8 cellular contexts compared by ENCODE assay signal in genomic region chr6:166956444-166957086, GRCh38. TPM values are rescaled to one million over a fixed set of nuclear protein-coding genes. Genes with fewer than 3 reads are reported as not detected.
DNase-seq lines count a peak whose midpoint lies in the region; ATAC-seq, FAIRE-seq and TF ChIP-seq lines count a peak whose summit lies in the region.

TSS of gene RNASET2 (minus strand) at chr6:166956550. CDS start at chr6:166956182, 368 bp downstream.

- ATAC-seq in GM18907 (IDR thresholded peaks at IDR 0.05; ENCODE audit: unreplicated experiment), result peak; percentile 68
- peak; percentile 71 for ATAC-seq in HG03159 (IDR thresholded peaks at IDR 0.05; ENCODE audit: unreplicated experiment)
- peak; percentile 85 to 89 for ATAC-seq in activated CD4-positive, CD25-positive, alpha-beta regulatory T cell treated with anti-CD3 and anti-CD28 coated beads, Interleukin-2, amount 50 U/mL, for 24 hours
- ATAC-seq in central memory CD8-positive, alpha-beta T cell (replicated peaks; ENCODE audit: extremely low read depth, poor library complexity, severe bottlenecking), result peak; percentile 82

- peak within 1 kb of the TSS; percentile 91 for H3K4me3 Mint-ChIP-seq in central memory CD8-positive, alpha-beta T cell

- peak within 1 kb of the TSS; percentile 68 for H3K9ac ChIP-seq in keratinocyte (ENCODE audit: control insufficient read depth, extremely low read depth, insufficient read depth, low read length)

- no peak for TF ChIP-seq CTCF in keratinocyte (optimal IDR thresholded peaks at IDR 0.05 in 1 of 3, IDR thresholded peaks at IDR 0.05 in 1 of 3, conservative IDR thresholded peaks at IDR 0.05 in 1 of 3; ENCODE audit: extremely low read depth in 1 of 3, insufficient read depth in 2 of 3, low read length in 3 of 3)

- peak; percentile 96 for DNase-seq in AG08395 (ENCODE audit: low spot score)
- DNase-seq in NCI-H446 (lab: John Stamatoyannopoulos, UW), result peak; percentile 31 to 88
- peak; percentile 97 to 100 for DNase-seq in central memory CD8-positive, alpha-beta T cell (ENCODE audit: low spot score in 2 of 2)
- peak; percentile 23 for DNase-seq in keratinocyte (ENCODE audit: low read depth, low spot score)
- peak; percentile 98 to 100 (median 99) for DNase-seq in stimulated activated CD4-positive, alpha-beta T cell treated with anti-CD3 and anti-CD28 coated beads, Interleukin-12 subunit alpha, Interleukin-12 subunit beta, amount 100 ng/mL, for 48 hours (ENCODE audit: low read depth in 2 of 3, low spot score in 1 of 3)

- no peaks in the 10 kb centered on the region for H3K36me3 ChIP-seq in keratinocyte (ENCODE audit: control insufficient read depth in 2 of 2, extremely low read depth in 1 of 2, insufficient read depth in 2 of 2, low read length in 2 of 2)

- H3K4me1 Mint-ChIP-seq in central memory CD8-positive, alpha-beta T cell, result peaks cover 66% of the 10 kb centered on the region

- peaks cover 22% of the 10 kb centered on the region for H3K36me3 Mint-ChIP-seq in central memory CD8-positive, alpha-beta T cell (ENCODE audit: insufficient read depth)

- H3K27ac ChIP-seq in keratinocyte (ENCODE audit: control insufficient read depth, insufficient read depth, low read length), result no peak within 1 kb of the TSS

- no peaks in the 10 kb centered on the region for H3K27me3 ChIP-seq in keratinocyte (ENCODE audit: control insufficient read depth, extremely low read depth, insufficient read depth, low read length)

- peak within 1 kb of the TSS; percentile 67 to 77 (median 73) for H3K4me3 ChIP-seq in keratinocyte (ENCODE audit: control insufficient read depth in 2 of 3, extremely low read depth in 1 of 3, insufficient read depth in 2 of 3, low read depth in 1 of 3, low read length in 3 of 3)

- H2AFZ ChIP-seq in keratinocyte (ENCODE audit: control insufficient read depth, low read length), result peak within 1 kb of the TSS; percentile 92

- H3K9me3 Mint-ChIP-seq in central memory CD8-positive, alpha-beta T cell, result no peaks in the 10 kb centered on the region

- no peaks in the 10 kb centered on the region for H3K79me2 ChIP-seq in keratinocyte (ENCODE audit: control insufficient read depth, insufficient read depth, low read length)

- dilution Hi-C loops in keratinocyte (cut with MboI; ENCODE audit: extremely low pct_ligation_motif_present, low sequenced_read_pairs), result no loop called here

- peaks cover 5% of the 10 kb centered on the region for H3K4me1 ChIP-seq in keratinocyte (ENCODE audit: control insufficient read depth, extremely low read depth, insufficient read depth, low read length)

- no peaks in the 10 kb centered on the region for H3K27me3 Mint-ChIP-seq in central memory CD8-positive, alpha-beta T cell

- peak within 1 kb of the TSS; percentile 85 for H3K4me2 ChIP-seq in keratinocyte (ENCODE audit: control insufficient read depth, extremely low read depth, insufficient read depth, low read depth, low read length)

- peak within 1 kb of the TSS; percentile 93 for H3K27ac Mint-ChIP-seq in central memory CD8-positive, alpha-beta T cell (ENCODE audit: low read depth)

- H3K9me3 ChIP-seq in keratinocyte (ENCODE audit: control insufficient read depth, low read depth, low read length), result no peaks in the 10 kb centered on the region

- FAIRE-seq in keratinocyte (lab: Jason Lieb, UNC), result no peak

- H4K20me1 ChIP-seq in keratinocyte (ENCODE audit: control insufficient read depth, extremely low read depth, insufficient read depth, low read length), result no peaks in the 10 kb centered on the region

- H3K9me1 ChIP-seq in keratinocyte (ENCODE audit: control insufficient read depth, extremely low read depth, insufficient read depth, low read length), result no peaks in the 10 kb centered on the region

RNA-seq across cellular contexts. Expression of gene RNASET2, which starts in this region (rescaled TPM):
- polyA plus RNA-seq in keratinocyte, result 15.4 to 21.5 TPM (median 20.3 TPM) in 3 replicates
- 6.2 TPM for polyA plus RNA-seq in keratinocyte (2011; ENCODE audit: low read depth)
- 13.7 and 16.8 TPM in 2 replicates for polyA plus RNA-seq in keratinocyte (2011; cell fraction: cytosol; rRNA removed)
- polyA plus RNA-seq in keratinocyte (2011; cell fraction: nucleus; rRNA removed), result 20.3 and 20.4 TPM in 2 replicates
- 6.8 and 14.5 TPM in 2 replicates for polyA plus RNA-seq in keratinocyte (2012; ENCODE audit: low replicate concordance)
- polyA minus RNA-seq in keratinocyte, result 7.2 to 10.9 TPM (median 7.5 TPM) in 3 replicates
- 18.4 TPM for polyA minus RNA-seq in keratinocyte (2011; cell fraction: cytosol; rRNA and poly(A)+ RNA removed)
- 6.3 and 8.3 TPM in 2 replicates for polyA minus RNA-seq in keratinocyte (2011; cell fraction: nucleus; rRNA and poly(A)+ RNA removed)

Comparison
In these comparisons a context has a peak if more than half of its experiments do, and no peak if none do; other contexts are left out.
1. DNase-seq: peak in every context shown above with its lines; median percentile 99 in stimulated activated CD4-positive, alpha-beta T cell treated with anti-CD3 and anti-CD28 coated beads, Interleukin-12 subunit alpha, Interleukin-12 subunit beta, amount 100 ng/mL, for 48 hours; 98 in central memory CD8-positive, alpha-beta T cell; 96 in AG08395; 60 in NCI-H446; 23 in keratinocyte.